ENCODE assay signal across 31 cellular contexts in the genomic region with DNA sequence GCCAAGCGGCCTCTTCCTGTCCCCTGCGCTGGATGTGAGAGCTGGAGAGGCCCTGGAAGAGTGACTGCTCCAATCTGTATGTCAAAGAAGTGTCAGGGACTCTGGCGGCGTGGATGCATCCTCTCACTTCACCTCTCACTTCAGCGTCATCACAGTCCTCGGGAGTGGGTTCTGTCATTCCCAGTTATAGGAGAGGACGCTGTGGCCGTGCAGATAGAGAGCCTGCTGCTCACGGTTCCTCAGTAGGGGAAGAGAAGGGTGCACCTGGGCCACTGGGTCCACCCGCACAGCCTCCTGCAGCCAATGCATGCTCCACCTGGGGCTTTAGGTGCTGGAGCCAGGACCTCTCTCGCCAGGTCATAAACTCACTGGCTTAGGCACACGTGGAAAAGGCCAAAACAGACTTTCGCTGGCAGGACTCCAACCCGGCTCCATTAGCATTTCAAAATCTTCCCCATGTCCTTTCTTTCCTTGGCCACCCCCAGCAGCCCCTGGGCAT. TPM values are rescaled to one million over a fixed set of nuclear protein-coding genes. Genes with fewer than 3 reads are reported as not detected.
DNase-seq lines count a peak whose midpoint lies in the region; ATAC-seq and TF ChIP-seq lines count a peak whose summit lies in the region.
"Had no signal": no experiment of that assay in that cellular context is flagged by ENCODE, and none has a peak within 500 bp of the region (broad histone marks: within the 10 kb centered on the region; RNA-seq: fewer than 3 reads in every experiment).

No MANE protein-coding gene starts in this region.

- no peak for TF ChIP-seq CTCF in C4-2B (conservative IDR thresholded peaks at IDR 0.05)
- no peak for TF ChIP-seq CTCF in esophagus muscularis mucosa (IDR thresholded peaks at IDR 0.05)
- TF ChIP-seq CTCF in neural progenitor cell (IDR thresholded peaks at IDR 0.05): no peak

- H3K4me3 ChIP-seq in H7 (ENCODE audit: insufficient read depth, low read depth, low read length) (no peak overlapping the region), esophagus muscularis mucosa (no peak overlapping the region), neural progenitor cell (no peak overlapping the region)
- H3K4me3 ChIP-seq: GM12878, MG63, PC-9, sigmoid colon had no signal

- H3K4me1 Mint-ChIP-seq in neural progenitor cell: peaks cover 19% of the 10 kb centered on the region
- H3K4me1 Mint-ChIP-seq: activated CD4-positive, alpha-beta T cell treated with anti-CD3 and anti-CD28 coated beads for 36 hours had no signal

- DNase-seq in H7 (peak; percentile 64), esophagus muscularis mucosa (ENCODE audit: extremely low spot score) (peak; percentile 89), neural progenitor cell (ENCODE audit: low spot score) (no peak), SKM-1 treated with dmso at 0.1 percent for 144 hours (lab: John Stamatoyannopoulos, UW; ENCODE audit: unreplicated experiment) (no peak), Kasumi-1 (lab: John Stamatoyannopoulos, UW) (no peak), HK-2 (ENCODE audit: unreplicated experiment) (no peak)
- DNase-seq: ACHN; activated CD4-positive, alpha-beta T cell treated with anti-CD3 and anti-CD28 coated beads for 36 hours; activated naive CD4-positive, alpha-beta T cell; activated T-cell treated with anti-CD3 and anti-CD28 coated beads, Interleukin-2, amount 50 U/mL, for 4 hours; BE2C; CD8-positive, alpha-beta memory T cell; erythroblast; KG1; mammary epithelial cell; MG63; NCI-H1105 treated with DMSO at 0.1 percent for 48 hours; NCI-H2029; NCI-H524; PC-9; SHP77; sigmoid colon; stimulated activated CD4-positive, alpha-beta T cell treated with anti-CD3 and anti-CD28 coated beads, Interleukin-4, amount 100 ng/mL, for 24 hours; trophoblast cell had no signal

- peaks cover 7% of the 10 kb centered on the region for H3K27me3 Mint-ChIP-seq in neural progenitor cell (ENCODE audit: insufficient read depth, low read depth)

- no peaks in the 10 kb centered on the region for H3K9me3 Mint-ChIP-seq in neural progenitor cell
- H3K9me3 Mint-ChIP-seq: activated T-cell treated with anti-CD3 and anti-CD28 coated beads, Interleukin-2, amount 50 U/mL, for 4 hours; CD8-positive, alpha-beta memory T cell; central memory CD8-positive, alpha-beta T cell; neural crest cell; T-helper 2 cell treated with Interferon-gamma antibody and Interleukin-4, amounts not matched to agents 5 μg/mL and 100 μg/mL, for 36 hours had no signal

- H3F3A ChIP-seq in neural progenitor cell (ENCODE audit: low read depth): no peaks in the 10 kb centered on the region

- H3K36me3 ChIP-seq in H7 (replicated peaks; ENCODE audit: control insufficient read depth, insufficient read depth, low read length) (no peaks in the 10 kb centered on the region), esophagus muscularis mucosa (no peaks in the 10 kb centered on the region), neural progenitor cell (no peaks in the 10 kb centered on the region)
- H3K36me3 ChIP-seq: BE2C, MG63, sigmoid colon had no signal

- no peaks in the 10 kb centered on the region for H3K79me2 ChIP-seq in neural progenitor cell (ENCODE audit: low read depth)
- H3K79me2 ChIP-seq: parathyroid adenoma had no signal

- no peak for TF ChIP-seq EP300 in esophagus muscularis mucosa (IDR thresholded peaks at IDR 0.05)

- H3K9ac ChIP-seq in neural progenitor cell: no peak overlapping the region
- H3K9ac ChIP-seq: parathyroid adenoma had no signal

- H4K20me1 ChIP-seq in neural progenitor cell (ENCODE audit: low read depth): no peaks in the 10 kb centered on the region

- WGBS in esophagus muscularis mucosa: 87% methylated on average over 14 of the region's 14 CpGs

- H3K27ac Mint-ChIP-seq in neural progenitor cell: peak overlapping the region; percentile 51
- H3K27ac Mint-ChIP-seq: activated CD4-positive, alpha-beta T cell treated with anti-CD3 and anti-CD28 coated beads for 36 hours; T-helper 2 cell treated with Interferon-gamma antibody and Interleukin-4, amounts not matched to agents 5 μg/mL and 100 μg/mL, for 36 hours had no signal

- no peak for TF ChIP-seq POLR2A in esophagus muscularis mucosa (IDR thresholded peaks at IDR 0.05; ENCODE audit: low read depth)

- intact Hi-C loops in esophagus muscularis mucosa (cut with DNase I): no loop called here

- no peak overlapping the region for H3K4me3 Mint-ChIP-seq in neural progenitor cell
- H3K4me3 Mint-ChIP-seq: activated CD4-positive, alpha-beta T cell treated with anti-CD3 and anti-CD28 coated beads for 36 hours; activated T-cell treated with anti-CD3 and anti-CD28 coated beads, Interleukin-2, amount 50 U/mL, for 4 hours; central memory CD8-positive, alpha-beta T cell; neural crest cell; T-helper 2 cell treated with Interferon-gamma antibody and Interleukin-4, amounts not matched to agents 5 μg/mL and 100 μg/mL, for 36 hours had no signal

- no peak overlapping the region for H3K4me2 ChIP-seq in neural progenitor cell
- H3K4me2 ChIP-seq: PC-9 had no signal

- peaks cover 6 to 9% (median 6%) of the 10 kb centered on the region in 4 donors for H3K4me1 ChIP-seq in esophagus muscularis mucosa
- no peaks in the 10 kb centered on the region for H3K4me1 ChIP-seq in neural progenitor cell
- H3K4me1 ChIP-seq: BE2C, parathyroid adenoma had no signal

- no peak overlapping the region for H2AFZ ChIP-seq in neural progenitor cell (replicated peaks)
- H2AFZ ChIP-seq: parathyroid adenoma, PC-9 had no signal

- H3K9me3 ChIP-seq in esophagus muscularis mucosa (no peaks in the 10 kb centered on the region), neural progenitor cell (ENCODE audit: low read depth) (no peaks in the 10 kb centered on the region)
- H3K9me3 ChIP-seq: BE2C, MG63, sigmoid colon had no signal

- peak overlapping the region; percentile 23 for H3K27ac ChIP-seq in C4-2B
- no peak overlapping the region for H3K27ac ChIP-seq in esophagus muscularis mucosa (replicated peaks in 1 of 4)
- no peak overlapping the region for H3K27ac ChIP-seq in neural progenitor cell
- H3K27ac ChIP-seq: parathyroid adenoma, PC-9, sigmoid colon had no signal

- H3K36me3 Mint-ChIP-seq in neural progenitor cell: no peaks in the 10 kb centered on the region
- H3K36me3 Mint-ChIP-seq: CD8-positive, alpha-beta memory T cell had no signal

- H3K27me3 ChIP-seq in H7 (ENCODE audit: control insufficient read depth, insufficient read depth, low read length): no peaks in the 10 kb centered on the region
- peaks cover 0 to 9% (median 0%) of the 10 kb centered on the region in 4 donors for H3K27me3 ChIP-seq in esophagus muscularis mucosa
- H3K27me3 ChIP-seq in neural progenitor cell: peaks cover 8% of the 10 kb centered on the region
- H3K27me3 ChIP-seq: MG63, sigmoid colon had no signal

- no peak for ATAC-seq in GM21717 (IDR thresholded peaks at IDR 0.05; ENCODE audit: unreplicated experiment)
- ATAC-seq: activated CD4-positive, alpha-beta T cell treated with anti-CD3 and anti-CD28 coated beads for 36 hours; activated T-cell treated with anti-CD3 and anti-CD28 coated beads, Interleukin-2, amount 50 U/mL, for 4 hours; GM12878 had no signal

RNA-seq across cellular contexts. Expression of gene ST14, which starts 57.6 kb away (rescaled TPM):
- total RNA-seq in H7 (2014; rRNA removed; shearing (Covaris generic)): 4.5 and 4.7 TPM in 2 replicates
- total RNA-seq in esophagus muscularis mucosa: 1 to 10 TPM; 1.2 to 3.4 (median 2.6) TPM
- 1.4 and 2.4 TPM in 2 replicates for total RNA-seq in neural progenitor cell (ENCODE audit: low replicate concordance)
- total RNA-seq: activated CD4-positive, alpha-beta T cell treated with anti-CD3 and anti-CD28 coated beads for 36 hours had no signal

Comparison
In these comparisons a context has a peak if more than half of its experiments do, and no peak if none do; other contexts are left out.
1. DNase-seq: peak in H7 (single experiment) and esophagus muscularis mucosa (single experiment); none in neural progenitor cell (single experiment), SKM-1 treated with dmso at 0.1 percent for 144 hours (single experiment), Kasumi-1 (0 of 2) and HK-2 (single experiment).